In genomic region chr1:155003227-155003765, GRCh38 we compare ENCODE assay signal across 6 cellular contexts. TPM values are rescaled to one million over a fixed set of nuclear protein-coding genes. Genes with fewer than 3 reads are reported as not detected.
A peak's percentile ranks its signal among the peaks of the same experiment; 100 is the strongest.
DNase-seq lines count a peak whose midpoint lies in the region; ATAC-seq and TF ChIP-seq lines count a peak whose summit lies in the region.

No MANE protein-coding gene starts in this region.

- H4K20me1 ChIP-seq in BLaER1, result peaks cover 14% of the 10 kb centered on the region; the same call in 1 of the 2 replicates

- intact Hi-C loops in psoas muscle (cut with DNase I), result loop anchor here (2.0 to 5.0 kb wide), 3 partner anchors 14 to 41 kb away; partner anchors contain the start of genes CKS1B (in 1 of the 2) and PYGO2 (in 1 of the 2)

- peak overlapping the region; percentile 98 for H3K27ac ChIP-seq in BLaER1
- H3K27ac ChIP-seq in duodenal mucosa (ENCODE audit: low read depth, low read length), result peak overlapping the region; percentile 98
- peak overlapping the region; percentile 94 for H3K27ac ChIP-seq in psoas muscle

- H3K4me1 ChIP-seq in BLaER1 (peaks cover 54% of the 10 kb centered on the region), duodenal mucosa (ENCODE audit: control insufficient read depth in 1 of 2, insufficient read depth in 2 of 2, low read length in 2 of 2) (peaks cover 47 to 57% of the 10 kb centered on the region in 2 donors), psoas muscle (peaks cover 52% of the 10 kb centered on the region)

- no peak for TF ChIP-seq CTCF in psoas muscle (IDR thresholded peaks at IDR 0.05)

- peak overlapping the region; percentile 95 for H3K4me3 ChIP-seq in BLaER1
- H3K4me3 ChIP-seq in duodenal mucosa (ENCODE audit: low read depth in 1 of 2, low read length in 2 of 2), result peak overlapping the region; percentile 96 to 97
- peak overlapping the region; percentile 78 for H3K4me3 ChIP-seq in psoas muscle

- H3K9me3 ChIP-seq in BLaER1 (no peaks in the 10 kb centered on the region), duodenal mucosa (ENCODE audit: control insufficient read depth in 1 of 2, low read length in 2 of 2) (no peaks in the 10 kb centered on the region), psoas muscle (no peaks in the 10 kb centered on the region)

- ATAC-seq in psoas muscle (no peak), GM18519 (IDR thresholded peaks at IDR 0.05; ENCODE audit: low FRiP score, unreplicated experiment) (no peak), GM21737 (IDR thresholded peaks at IDR 0.05; ENCODE audit: unreplicated experiment) (no peak)

- H3K4me2 ChIP-seq in BLaER1, result peak overlapping the region; percentile 100

- H3K36me3 ChIP-seq in BLaER1 (no peaks in the 10 kb centered on the region), duodenal mucosa (ENCODE audit: control insufficient read depth in 1 of 2, insufficient read depth in 2 of 2, low read length in 2 of 2) (no peaks in the 10 kb centered on the region), psoas muscle (ENCODE audit: insufficient read depth in 1 of 2, low read depth in 1 of 2) (no peaks in the 10 kb centered on the region)

- peak overlapping the region; percentile 95 for H3K9ac ChIP-seq in BLaER1
- peak overlapping the region; percentile 98 to 99 for H3K9ac ChIP-seq in duodenal mucosa (ENCODE audit: low read depth in 1 of 2, low read length in 2 of 2)

- H3K27me3 ChIP-seq in BLaER1 (no peaks in the 10 kb centered on the region), duodenal mucosa (ENCODE audit: control insufficient read depth in 1 of 2, insufficient read depth in 2 of 2, low read length in 2 of 2) (no peaks in the 10 kb centered on the region), psoas muscle (ENCODE audit: insufficient read depth in 3 of 3, low read length in 2 of 3) (no peaks in the 10 kb centered on the region)

- DNase-seq in NCI-H146 treated with DMSO at 0.1 percent for 48 hours (lab: John Stamatoyannopoulos, UW; ENCODE audit: unreplicated experiment) (peak; percentile 31), psoas muscle (peak; percentile 56 to 77)

- WGBS in psoas muscle, 3 donors, result 0 to 1% (median 1%) methylated on average over 34 to 37 of the region's 37 CpGs

RNA-seq across cellular contexts. Expression of gene ZBTB7B, which starts 0.7 kb away (rescaled TPM):
- total RNA-seq in psoas muscle, result 10 to 100 TPM; 34.6 to 97.9 (median 70.9) TPM
- 10 to 100 TPM; 20.2 to 55.5 (median 48.7) TPM for polyA plus RNA-seq in psoas muscle

RNA-seq across cellular contexts. Expression of gene LENEP, which starts 9.9 kb away (rescaled TPM):
- total RNA-seq in psoas muscle, result not detected
- not detected for polyA plus RNA-seq in psoas muscle

RNA-seq across cellular contexts. Expression of gene FLAD1, which starts 20.2 kb away (rescaled TPM):
- 10 to 100 TPM; 24.5 to 39.4 (median 30.4) TPM for total RNA-seq in psoas muscle
- polyA plus RNA-seq in psoas muscle, result 10 to 100 TPM; 32.4 to 52.7 (median 51.6) TPM

RNA-seq across cellular contexts. Expression of gene CKS1B, which starts 28.8 kb away (rescaled TPM):
- 10 to 100 TPM in 1 of 4 donors, 1 to 10 TPM in 3; 5.5 to 13.8 (median 6.9) TPM for total RNA-seq in psoas muscle
- polyA plus RNA-seq in psoas muscle, result 10 to 100 TPM; 12.1 to 48.1 (median 30.1) TPM

RNA-seq across cellular contexts. Expression of gene DCST2, which starts 30.3 kb away (rescaled TPM):
- total RNA-seq in psoas muscle, result under 1 TPM in 2 of 4 donors, not detected in 2; 0.19 to 0.56 TPM
- under 1 TPM; 0.04 to 0.38 (median 0.07) TPM for polyA plus RNA-seq in psoas muscle
